Comparison of ENCODE assay signal across 9 cellular contexts in genomic region chr7:106737202-106737562, GRCh38.
A peak's percentile ranks its signal among the peaks of the same experiment; 100 is the strongest.
DNase-seq lines count a peak whose midpoint lies in the region; ATAC-seq, FAIRE-seq and TF ChIP-seq lines count a peak whose summit lies in the region.
"Had no signal": no experiment of that assay in that cellular context is flagged by ENCODE, and none has a peak within 500 bp of the region (broad histone marks: within the 10 kb centered on the region; RNA-seq: fewer than 3 reads in every experiment).

No MANE protein-coding gene starts in this region.

- no peak overlapping the region for H3K4me3 Mint-ChIP-seq in activated T-cell treated with anti-CD3 and anti-CD28 coated beads, Interleukin-2, amount 50 U/mL, for 24 hours
- no peak overlapping the region for H3K4me3 Mint-ChIP-seq in activated T-cell treated with anti-CD3 and anti-CD28 coated beads, Interleukin-2, amount 50 U/mL, for 4 hours
- no peak overlapping the region for H3K4me3 Mint-ChIP-seq in stimulated activated naive CD8-positive, alpha-beta T cell treated with anti-CD3 and anti-CD28 coated beads, Interleukin-15, amount 100 ng/mL, for 72 hours

- H3K9ac ChIP-seq in PC-3 (ENCODE audit: low read length) (no peak overlapping the region), fibroblast of lung (ENCODE audit: insufficient read depth, low read length) (no peak overlapping the region)

- H3K4me3 ChIP-seq in PC-3 (ENCODE audit: low read length) (no peak overlapping the region), fibroblast of lung (replicated peaks in 1 of 4; ENCODE audit: control extremely low read depth in 1 of 4, insufficient read depth in 1 of 4, low read depth in 3 of 4, low read length in 4 of 4) (no peak overlapping the region), SJCRH30 (no peak overlapping the region)
- H3K4me3 ChIP-seq: dorsolateral prefrontal cortex had no signal

- H3K27me3 ChIP-seq in PC-3 (ENCODE audit: low read length), result no peaks in the 10 kb centered on the region
- H3K27me3 ChIP-seq in fibroblast of lung (ENCODE audit: control insufficient read depth, insufficient read depth, low read length), result no peaks in the 10 kb centered on the region
- no peaks in the 10 kb centered on the region; the same call in 1 of the 2 replicates for H3K27me3 ChIP-seq in SJCRH30
- H3K27me3 ChIP-seq: dorsolateral prefrontal cortex had no signal

- intact Hi-C loops in PC-3 (cut with micrococcal nuclease), result loop anchor here (1.0 to 2.0 kb wide), 3 partner anchors 18 to 274 kb away; no protein-coding TSS in a partner anchor

- H2AFZ ChIP-seq in PC-3 (ENCODE audit: low read length) (peak overlapping the region; percentile 66; the same call in 1 of the 2 replicates), fibroblast of lung (ENCODE audit: low read length) (peak overlapping the region; percentile 80)

- TF ChIP-seq POLR2A in H54 (IDR thresholded peaks at IDR 0.05; ENCODE audit: low read depth, low read length), result no peak

- H3K4me2 ChIP-seq in PC-3 (ENCODE audit: low read length) (no peak overlapping the region), fibroblast of lung (ENCODE audit: extremely low read depth, insufficient read depth, low read length) (peak overlapping the region; percentile 72)

- ATAC-seq in activated T-cell treated with anti-CD3 and anti-CD28 coated beads, Interleukin-2, amount 50 U/mL, for 4 hours, result no peak
- peak; percentile 88 for ATAC-seq in PC-3
- ATAC-seq in stimulated activated naive CD8-positive, alpha-beta T cell treated with anti-CD3 and anti-CD28 coated beads, Interleukin-15, amount 100 ng/mL, for 72 hours, result peak; percentile 22

- H3K4me1 ChIP-seq in PC-3 (ENCODE audit: insufficient read depth, low read length) (no peaks in the 10 kb centered on the region), fibroblast of lung (ENCODE audit: control insufficient read depth, extremely low read depth, insufficient read depth, low read length) (peaks cover 5% of the 10 kb centered on the region), SJCRH30 (no peaks in the 10 kb centered on the region)

- DNase-seq in activated T-cell treated with anti-CD3 and anti-CD28 coated beads, Interleukin-2, amount 50 U/mL, for 24 hours, result no peak
- DNase-seq in activated T-cell treated with anti-CD3 and anti-CD28 coated beads, Interleukin-2, amount 50 U/mL, for 4 hours, result no peak
- peak; percentile 53 for DNase-seq in PC-3
- DNase-seq in fibroblast of lung (ENCODE audit: low read depth in 2 of 2), result peak; percentile 45 to 63
- no peak for DNase-seq in stimulated activated naive CD8-positive, alpha-beta T cell treated with anti-CD3 and anti-CD28 coated beads, Interleukin-15, amount 100 ng/mL, for 72 hours
- DNase-seq in H54 (ENCODE audit: insufficient read length, low spot score), result no peak
- no peak for DNase-seq in nucleus accumbens (lab: John Stamatoyannopoulos, UW)
- DNase-seq in SJCRH30, result no peak
- DNase-seq: dorsolateral prefrontal cortex had no signal

- H4K20me1 ChIP-seq in PC-3 (ENCODE audit: low read length) (no peaks in the 10 kb centered on the region), fibroblast of lung (ENCODE audit: control insufficient read depth, extremely low read depth, insufficient read depth, low read length) (no peaks in the 10 kb centered on the region)

- H3K27ac ChIP-seq in PC-3 (ENCODE audit: low read length) (no peak overlapping the region), fibroblast of lung (ENCODE audit: insufficient read depth, low read length) (peak overlapping the region; percentile 75), SJCRH30 (no peak overlapping the region)
- H3K27ac ChIP-seq: dorsolateral prefrontal cortex had no signal

- no peaks in the 10 kb centered on the region for H3K36me3 Mint-ChIP-seq in activated T-cell treated with anti-CD3 and anti-CD28 coated beads, Interleukin-2, amount 50 U/mL, for 24 hours (ENCODE audit: low read depth)
- H3K36me3 Mint-ChIP-seq in activated T-cell treated with anti-CD3 and anti-CD28 coated beads, Interleukin-2, amount 50 U/mL, for 4 hours (ENCODE audit: insufficient read depth), result no peaks in the 10 kb centered on the region

- H3K27ac Mint-ChIP-seq in activated T-cell treated with anti-CD3 and anti-CD28 coated beads, Interleukin-2, amount 50 U/mL, for 24 hours, result peak overlapping the region; percentile 88
- H3K27ac Mint-ChIP-seq in stimulated activated naive CD8-positive, alpha-beta T cell treated with anti-CD3 and anti-CD28 coated beads, Interleukin-15, amount 100 ng/mL, for 72 hours, result no peak overlapping the region

- no peaks in the 10 kb centered on the region for H3K79me2 ChIP-seq in PC-3 (ENCODE audit: low read length)
- H3K79me2 ChIP-seq in fibroblast of lung (ENCODE audit: control insufficient read depth, insufficient read depth, low read length), result no peaks in the 10 kb centered on the region

- H3K36me3 ChIP-seq in PC-3 (ENCODE audit: low read depth, low read length) (no peaks in the 10 kb centered on the region), fibroblast of lung (ENCODE audit: control insufficient read depth, insufficient read depth, low read length) (no peaks in the 10 kb centered on the region), SJCRH30 (no peaks in the 10 kb centered on the region)

- no peaks in the 10 kb centered on the region for H3K9me2 ChIP-seq in PC-3 (replicated peaks; ENCODE audit: low read length)

- H3K9me3 ChIP-seq in PC-3 (ENCODE audit: low read length) (no peaks in the 10 kb centered on the region), fibroblast of lung (ENCODE audit: control insufficient read depth, insufficient read depth, low read depth, low read length) (no peaks in the 10 kb centered on the region), SJCRH30 (replicated peaks) (no peaks in the 10 kb centered on the region)

- peaks cover 2% of the 10 kb centered on the region for H3K9me3 Mint-ChIP-seq in activated T-cell treated with anti-CD3 and anti-CD28 coated beads, Interleukin-2, amount 50 U/mL, for 24 hours
- no peaks in the 10 kb centered on the region for H3K9me3 Mint-ChIP-seq in activated T-cell treated with anti-CD3 and anti-CD28 coated beads, Interleukin-2, amount 50 U/mL, for 4 hours
- H3K9me3 Mint-ChIP-seq in stimulated activated naive CD8-positive, alpha-beta T cell treated with anti-CD3 and anti-CD28 coated beads, Interleukin-15, amount 100 ng/mL, for 72 hours, result peaks cover 0 to 14% of the 10 kb centered on the region in 2 donors

- POLR2A ChIA-PET in PC-3 (lab: Charles Lee; ENCODE audit: unreplicated experiment), result interaction anchor here (0.7 kb wide), 1 partner anchor 30 kb away, joined by 4 read pairs; no protein-coding TSS in a partner anchor

- CTCF ChIA-PET in PC-3 (lab: Charles Lee), result interaction anchor here (0.6 to 2.5 kb wide), 9 partner anchors 38 to 681 kb away, joined by 3 to 50 read pairs (median 3); partner anchors contain the start of gene CCDC71L

- no peak for FAIRE-seq in H54 (lab: Jason Lieb, UNC)

- BruUV-seq in PC-3 (replicated peaks; lab: Mats Ljungman, UMichigan), result no TSS peak

- TF ChIP-seq CTCF in PC-3 (conservative IDR thresholded peaks at IDR 0.05; ENCODE audit: low read depth, low read length) (peak; percentile 53), fibroblast of lung (conservative IDR thresholded peaks at IDR 0.05 in 1 of 2, IDR thresholded peaks at IDR 0.05 in 1 of 2; ENCODE audit: low read depth in 1 of 2, low read length in 2 of 2) (peak; percentile 30 to 42)

- H3F3A ChIP-seq in PC-3 (ENCODE audit: low read length, unreplicated experiment), result no peaks in the 10 kb centered on the region

- H3K4me1 Mint-ChIP-seq in activated T-cell treated with anti-CD3 and anti-CD28 coated beads, Interleukin-2, amount 50 U/mL, for 24 hours (ENCODE audit: low read depth), result peaks cover 44% of the 10 kb centered on the region
- peaks cover 29% of the 10 kb centered on the region for H3K4me1 Mint-ChIP-seq in activated T-cell treated with anti-CD3 and anti-CD28 coated beads, Interleukin-2, amount 50 U/mL, for 4 hours (ENCODE audit: low read depth)
- H3K4me1 Mint-ChIP-seq in stimulated activated naive CD8-positive, alpha-beta T cell treated with anti-CD3 and anti-CD28 coated beads, Interleukin-15, amount 100 ng/mL, for 72 hours, result peaks cover 23% of the 10 kb centered on the region

- H3K27me3 Mint-ChIP-seq in activated T-cell treated with anti-CD3 and anti-CD28 coated beads, Interleukin-2, amount 50 U/mL, for 24 hours, result no peaks in the 10 kb centered on the region
- no peaks in the 10 kb centered on the region for H3K27me3 Mint-ChIP-seq in activated T-cell treated with anti-CD3 and anti-CD28 coated beads, Interleukin-2, amount 50 U/mL, for 4 hours (ENCODE audit: low read depth)
- H3K27me3 Mint-ChIP-seq in stimulated activated naive CD8-positive, alpha-beta T cell treated with anti-CD3 and anti-CD28 coated beads, Interleukin-15, amount 100 ng/mL, for 72 hours, result no peaks in the 10 kb centered on the region

Comparison
In these comparisons a context has a peak if more than half of its experiments do, and no peak if none do; other contexts are left out.
1. DNase-seq: peak in PC-3 (single experiment) and fibroblast of lung (2 of 2); none in activated T-cell treated with anti-CD3 and anti-CD28 coated beads, Interleukin-2, amount 50 U/mL, for 24 hours (single experiment), activated T-cell treated with anti-CD3 and anti-CD28 coated beads, Interleukin-2, amount 50 U/mL, for 4 hours (single experiment), stimulated activated naive CD8-positive, alpha-beta T cell treated with anti-CD3 and anti-CD28 coated beads, Interleukin-15, amount 100 ng/mL, for 72 hours (0 of 2), H54 (single experiment), nucleus accumbens (0 of 56) and SJCRH30 (0 of 2).
2. ATAC-seq: peak in PC-3 (single experiment) and stimulated activated naive CD8-positive, alpha-beta T cell treated with anti-CD3 and anti-CD28 coated beads, Interleukin-15, amount 100 ng/mL, for 72 hours (single experiment); none in activated T-cell treated with anti-CD3 and anti-CD28 coated beads, Interleukin-2, amount 50 U/mL, for 4 hours (0 of 2).